17 cellular contexts compared by ENCODE assay signal in the genomic region with DNA sequence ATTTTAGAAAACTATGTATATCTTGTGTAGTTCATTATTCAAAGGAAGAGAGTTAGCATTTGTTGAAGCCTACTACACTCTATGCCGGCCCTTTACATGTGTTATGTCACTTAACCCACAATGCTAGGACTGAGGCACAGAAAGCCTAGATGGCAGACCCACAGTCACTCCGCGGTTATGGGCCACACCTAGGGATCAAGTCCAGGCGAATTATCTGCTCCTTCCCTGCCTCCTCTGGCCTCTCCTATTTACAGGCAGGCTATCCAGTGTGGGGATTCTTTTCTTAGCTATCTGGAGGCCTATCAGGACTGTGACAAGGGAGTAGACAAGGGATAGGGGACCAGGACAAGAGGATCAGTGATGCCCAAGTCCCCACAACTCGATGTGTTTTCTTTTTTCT. TPM values are rescaled to one million over a fixed set of nuclear protein-coding genes. Genes with fewer than 3 reads are reported as not detected.
DNase-seq lines count a peak whose midpoint lies in the region; ATAC-seq, FAIRE-seq and TF ChIP-seq lines count a peak whose summit lies in the region.
"Had no signal": no experiment of that assay in that cellular context is flagged by ENCODE, and none has a peak within 500 bp of the region (broad histone marks: within the 10 kb centered on the region; RNA-seq: fewer than 3 reads in every experiment).

No MANE protein-coding gene starts in this region.

- H3K27ac Mint-ChIP-seq in type B pancreatic cell: peak overlapping the region; percentile 66
- H3K27ac Mint-ChIP-seq: B cell; CD4-positive, alpha-beta T cell; HFFc6 had no signal

- peaks cover 12% of the 10 kb centered on the region for H3K9me3 Mint-ChIP-seq in type B pancreatic cell
- H3K9me3 Mint-ChIP-seq: CD4-positive, alpha-beta T cell; HFFc6 had no signal

- H3K27ac ChIP-seq in IMR-90 (ENCODE audit: insufficient read depth, low read length) (no peak overlapping the region), K562 (ENCODE audit: extremely low read depth, low read depth, low read length) (no peak overlapping the region), keratinocyte (ENCODE audit: control insufficient read depth, insufficient read depth, low read length) (no peak overlapping the region)

- no peak for FAIRE-seq in K562 (lab: Jason Lieb, UNC)
- FAIRE-seq in keratinocyte (lab: Jason Lieb, UNC): no peak
- FAIRE-seq: G401.6, GM12892, GM19239, H1 had no signal

- H3K36me3 ChIP-seq in IMR-90 (ENCODE audit: control insufficient read depth, insufficient read depth, low read length): no peaks in the 10 kb centered on the region
- H3K36me3 ChIP-seq in K562 (ENCODE audit: control insufficient read depth, insufficient read depth, low read length): no peaks in the 10 kb centered on the region
- H3K36me3 ChIP-seq in keratinocyte (ENCODE audit: control insufficient read depth in 2 of 2, extremely low read depth in 1 of 2, insufficient read depth in 2 of 2, low read length in 2 of 2): no peaks in the 10 kb centered on the region

- 29% methylated on average over 1 of the region's 5 CpGs; no CpG with 5 or more reads in 1 of the 2 experiments for WGBS in IMR-90 (ENCODE audit: extremely low coverage in 2 of 2, insufficient read length in 1 of 2), 2 experiments
- 20% methylated on average over 5 of the region's 5 CpGs for WGBS in K562 (ENCODE audit: insufficient coverage, low coverage, missing lambda C conversion rate)

- H3K14ac ChIP-seq in IMR-90 (replicated peaks; ENCODE audit: low read depth, low read length): no peak overlapping the region

- H4K20me1 ChIP-seq in IMR-90 (ENCODE audit: insufficient read depth, low read length) (no peaks in the 10 kb centered on the region), K562 (replicated peaks; ENCODE audit: control insufficient read depth, insufficient read depth, low read length) (no peaks in the 10 kb centered on the region), keratinocyte (ENCODE audit: control insufficient read depth, extremely low read depth, insufficient read depth, low read length) (no peaks in the 10 kb centered on the region)

- dilution Hi-C loops in IMR-90 (cut with HindIII; ENCODE audit: low sequenced_read_pairs, unreplicated experiment) (no loop called here), keratinocyte (cut with MboI; ENCODE audit: extremely low pct_ligation_motif_present, low sequenced_read_pairs) (no loop called here)

- H2AK9ac ChIP-seq in IMR-90 (replicated peaks; ENCODE audit: low read depth, low read length, poor library complexity): peak overlapping the region; percentile 62

- H3K4ac ChIP-seq in IMR-90 (ENCODE audit: low read depth, low read length): no peak overlapping the region

- no peak overlapping the region for H3K18ac ChIP-seq in IMR-90 (ENCODE audit: low read depth, low read length)

- no peak overlapping the region for H2AK5ac ChIP-seq in IMR-90 (ENCODE audit: low read depth, low read length)

- H3K9ac ChIP-seq in IMR-90 (ENCODE audit: low read depth, low read length) (no peak overlapping the region), K562 (ENCODE audit: insufficient read depth in 1 of 2, low read depth in 2 of 2, low read length in 2 of 2) (peak overlapping the region in 1 of 2 experiments; percentile 3; a peak in 1 of 4 replicates), keratinocyte (ENCODE audit: control insufficient read depth, extremely low read depth, insufficient read depth, low read length) (no peak overlapping the region)

- TF ChIP-seq POLR2A in IMR-90 (IDR thresholded peaks at IDR 0.05; ENCODE audit: low read depth, low read length): no peak
- TF ChIP-seq POLR2A in K562 (conservative IDR thresholded peaks at IDR 0.05): no peak
- no peak for TF ChIP-seq POLR2A in GM18505 (IDR thresholded peaks at IDR 0.05; ENCODE audit: borderline replicate concordance, extremely low read depth, insufficient read depth, insufficient read length)

- H3K4me3 ChIP-seq in IMR-90 (ENCODE audit: insufficient read depth, low read depth, low read length) (no peak overlapping the region), K562 (no peak overlapping the region), keratinocyte (ENCODE audit: control insufficient read depth in 2 of 3, extremely low read depth in 1 of 3, insufficient read depth in 2 of 3, low read depth in 1 of 3, low read length in 3 of 3) (no peak overlapping the region)

- TF ChIP-seq EP300 in K562 (IDR thresholded peaks at IDR 0.05; ENCODE audit: low read length): no peak

- no peak overlapping the region for H4K91ac ChIP-seq in IMR-90 (ENCODE audit: insufficient read depth, low read depth, low read length)

- DNase-seq in IMR-90: no peak
- DNase-seq in K562 (ENCODE audit: extremely low read depth in 1 of 4, low spot score in 3 of 4): no peak
- no peak for DNase-seq in keratinocyte (ENCODE audit: low read depth, low spot score)
- DNase-seq in type B pancreatic cell (ENCODE audit: extremely low spot score, unreplicated experiment): no peak
- no peak for DNase-seq in GDM1 (lab: John Stamatoyannopoulos, UW)
- DNase-seq in activated CD8-positive, alpha-beta memory T cell treated with anti-CD3 and anti-CD28 coated beads, Interleukin-2, amount 50 U/mL, for 48 hours: no peak
- DNase-seq: CD4-positive, alpha-beta T cell; EL; HCEC 1CT; HFFc6; KG1 had no signal

- no peak overlapping the region for H2BK5ac ChIP-seq in IMR-90 (ENCODE audit: low read depth, low read length, poor library complexity, severe bottlenecking)

- peaks cover 41% of the 10 kb centered on the region for H3K4me1 Mint-ChIP-seq in type B pancreatic cell (ENCODE audit: unreplicated experiment)

- no peak overlapping the region for H3K4me3 Mint-ChIP-seq in type B pancreatic cell
- H3K4me3 Mint-ChIP-seq: B cell; CD4-positive, alpha-beta T cell; HFFc6 had no signal

- no peak overlapping the region for H2AFZ ChIP-seq in IMR-90 (replicated peaks; ENCODE audit: low read length, poor library complexity)
- H2AFZ ChIP-seq in K562 (ENCODE audit: low read depth, low read length): no peak overlapping the region
- peak overlapping the region; percentile 28 for H2AFZ ChIP-seq in keratinocyte (ENCODE audit: control insufficient read depth, low read length)

- in situ Hi-C loops in IMR-90 (cut with MboI; ENCODE audit: low sequenced_read_pairs): no loop called here
- in situ Hi-C loops in K562 (cut with MboI): no loop called here

- intact Hi-C loops in IMR-90 (cut with micrococcal nuclease): no loop called here
- intact Hi-C loops in K562 (cut with micrococcal nuclease): no loop called here

- H4K8ac ChIP-seq in IMR-90 (ENCODE audit: low read depth in 2 of 2, low read length in 2 of 2): no peak overlapping the region

- POLR2A ChIA-PET in IMR-90 (lab: Charles Lee; ENCODE audit: unreplicated experiment) (no interaction called here), K562 (lab: Yijun Ruan, JAX) (no interaction called here)

- TF ChIP-seq CTCF in IMR-90 (conservative IDR thresholded peaks at IDR 0.05; ENCODE audit: low read depth, low read length): no peak
- TF ChIP-seq CTCF in K562 (IDR thresholded peaks at IDR 0.05 in 2 of 3, conservative IDR thresholded peaks at IDR 0.05 in 1 of 3; ENCODE audit: insufficient read depth in 2 of 3, low read depth in 1 of 3, low read length in 3 of 3): no peak
- no peak for TF ChIP-seq CTCF in keratinocyte (optimal IDR thresholded peaks at IDR 0.05 in 1 of 3, IDR thresholded peaks at IDR 0.05 in 1 of 3, conservative IDR thresholded peaks at IDR 0.05 in 1 of 3; ENCODE audit: extremely low read depth in 1 of 3, insufficient read depth in 2 of 3, low read length in 3 of 3)
- TF ChIP-seq CTCF in type B pancreatic cell (conservative IDR thresholded peaks at IDR 0.05): no peak

- peaks cover 16% of the 10 kb centered on the region for H3K4me1 ChIP-seq in IMR-90 (ENCODE audit: control insufficient read depth, insufficient read depth, low read length)
- peaks cover 3 to 10% of the 10 kb centered on the region in 2 experiments; a peak in 3 of 5 replicates for H3K4me1 ChIP-seq in K562 (replicated peaks in 1 of 2; ENCODE audit: control insufficient read depth in 2 of 2, insufficient read depth in 2 of 2, low read length in 2 of 2)
- peaks cover 35% of the 10 kb centered on the region for H3K4me1 ChIP-seq in keratinocyte (ENCODE audit: control insufficient read depth, extremely low read depth, insufficient read depth, low read length)

- H3K79me2 ChIP-seq in K562 (ENCODE audit: control insufficient read depth, insufficient read depth, low read length): no peaks in the 10 kb centered on the region
- H3K79me2 ChIP-seq in keratinocyte (ENCODE audit: control insufficient read depth, insufficient read depth, low read length): no peaks in the 10 kb centered on the region

- H3K9me3 ChIP-seq in IMR-90 (ENCODE audit: control insufficient read depth, insufficient read depth, low read length): no peaks in the 10 kb centered on the region
- no peaks in the 10 kb centered on the region; the same call in 1 of the 2 replicates for H3K9me3 ChIP-seq in K562 (replicated peaks; ENCODE audit: control insufficient read depth, insufficient read depth, low read depth, low read length)
- peaks cover 3% of the 10 kb centered on the region for H3K9me3 ChIP-seq in keratinocyte (ENCODE audit: control insufficient read depth, low read depth, low read length)

- CTCF ChIA-PET in IMR-90 (lab: Yijun Ruan, JAX): interaction anchor here (1.0 kb wide), 1 partner anchor 19 kb away, joined by 3 read pairs; no protein-coding TSS in a partner anchor
- CTCF ChIA-PET in K562 (lab: Yijun Ruan, JAX; ENCODE audit: low intra/inter-chr PET ratio): no interaction called here

- H2BK120ac ChIP-seq in IMR-90 (ENCODE audit: low read depth, low read length): peak overlapping the region; percentile 26; the same call in 1 of the 2 replicates

- H2BK20ac ChIP-seq in IMR-90 (ENCODE audit: low read depth, low read length): no peak overlapping the region

- no peak overlapping the region for H3K23ac ChIP-seq in IMR-90 (ENCODE audit: low read depth, low read length)

- ATAC-seq in IMR-90 (ENCODE audit: low read depth) (no peak), K562 (no peak; the same call in 2 of the 3 replicates), GM18505 (IDR thresholded peaks at IDR 0.05; ENCODE audit: unreplicated experiment) (no peak)

- H3K27me3 ChIP-seq in IMR-90 (ENCODE audit: control insufficient read depth, insufficient read depth, low read length) (no peaks in the 10 kb centered on the region), K562 (ENCODE audit: control insufficient read depth in 2 of 2, insufficient read depth in 2 of 2, low read length in 2 of 2) (no peaks in the 10 kb centered on the region), keratinocyte (ENCODE audit: control insufficient read depth, extremely low read depth, insufficient read depth, low read length) (no peaks in the 10 kb centered on the region)

- no peaks in the 10 kb centered on the region for H3K27me3 Mint-ChIP-seq in type B pancreatic cell
- H3K27me3 Mint-ChIP-seq: B cell; CD4-positive, alpha-beta T cell had no signal

- no peak overlapping the region; the same call in 2 of the 3 replicates for H2BK15ac ChIP-seq in IMR-90 (ENCODE audit: low read depth, low read length)

- TF ChIP-seq RAD21 in IMR-90 (IDR thresholded peaks at IDR 0.05; ENCODE audit: low read length) (no peak), K562 (CRISPR knock-in tag; conservative IDR thresholded peaks at IDR 0.05 in 1 of 2, IDR thresholded peaks at IDR 0.05 in 1 of 2) (no peak)

- no peak overlapping the region for H4K5ac ChIP-seq in IMR-90 (ENCODE audit: low read depth, low read length)

- no peak overlapping the region for H3K56ac ChIP-seq in IMR-90 (ENCODE audit: extremely low read depth, insufficient read depth, low read length)

- H3K4me2 ChIP-seq in IMR-90 (ENCODE audit: low read depth, low read length) (no peak overlapping the region), K562 (ENCODE audit: insufficient read depth, low read length) (0 out of 2 replicates have a peak overlapping the region, but pooled peaks have one; percentile 1), keratinocyte (ENCODE audit: control insufficient read depth, extremely low read depth, insufficient read depth, low read depth, low read length) (peak overlapping the region; percentile 35)

- no TSS peak for BruUV-seq in IMR-90 (replicated peaks; lab: Mats Ljungman, UMichigan)
- BruUV-seq in K562 (replicated peaks; lab: Mats Ljungman, UMichigan): no TSS peak

- no peaks in the 10 kb centered on the region for H3K36me3 Mint-ChIP-seq in type B pancreatic cell

- no peaks in the 10 kb centered on the region; a peak in 1 of 4 replicates for H3K79me1 ChIP-seq in IMR-90 (ENCODE audit: low read depth in 1 of 2, low read length in 2 of 2)

- H3K9me1 ChIP-seq in IMR-90 (ENCODE audit: insufficient read depth, low read length): peaks cover 10% of the 10 kb centered on the region; the same call in 1 of the 2 replicates
- no peaks in the 10 kb centered on the region for H3K9me1 ChIP-seq in K562 (ENCODE audit: control insufficient read depth, insufficient read depth, low read length)
- no peaks in the 10 kb centered on the region for H3K9me1 ChIP-seq in keratinocyte (ENCODE audit: control insufficient read depth, extremely low read depth, insufficient read depth, low read length)

RNA-seq across cellular contexts. Expression of a gene that starts 33.0 kb away (rescaled TPM):
- total RNA-seq in IMR-90 (2012; rRNA removed): 15.8 and 29.4 TPM in 2 replicates
- 27.1 and 28.9 TPM in 2 replicates for polyA plus RNA-seq in IMR-90 (2012; rRNA removed)
- 22.5 and 29.5 TPM in 2 replicates for polyA plus RNA-seq in IMR-90 (2012; cell fraction: cytosol; rRNA removed)
- polyA plus RNA-seq in IMR-90 (2012; cell fraction: nucleus; rRNA removed; ENCODE audit: low replicate concordance): 32.6 and 44.5 TPM in 2 replicates
- total RNA-seq in K562 (2011; cell fraction: chromatin; rRNA removed; ENCODE audit: low replicate concordance): 21.5 and 24.6 TPM in 2 replicates
- 27.5 and 31.9 TPM in 2 replicates for total RNA-seq in K562 (2011; cell fraction: nucleolus; rRNA removed)
- total RNA-seq in K562 (2011; cell fraction: nucleoplasm; rRNA removed): 26.3 and 27.0 TPM in 2 replicates
- 32.1 and 33.1 TPM in 2 replicates for total RNA-seq in K562 (2014; rRNA removed)
- 9.9 and 10.9 TPM in 2 replicates for total RNA-seq in K562 (2014; rRNA removed; fragmentation: Illumina TruSeq; extraction: Trizol)
- 14.1 and 14.6 TPM in 2 replicates for total RNA-seq in K562 (2015; rRNA removed; fragmentation: Illumina TruSeq; extraction: Trizol)
- total RNA-seq in K562 (2021): 29.8 and 30.4 TPM in 2 replicates
- polyA plus RNA-seq in K562 (2011; rRNA removed): 11.5 and 13.9 TPM in 2 replicates
- 9.5 and 16.6 TPM in 2 replicates for polyA plus RNA-seq in K562 (2011; cell fraction: cytosol; rRNA removed)
- 19.1 and 21.0 TPM in 2 replicates for polyA plus RNA-seq in K562 (2011; cell fraction: nucleus; rRNA removed)
- 18.7 and 22.8 TPM in 2 replicates for polyA plus RNA-seq in K562 (2012)
- polyA plus RNA-seq in K562 (2014; fragmentation: Illumina TruSeq; extraction: Trizol): 12.0 and 12.6 TPM in 2 replicates
- 1 to 10 TPM; 2.4 to 2.5 TPM for polyA plus RNA-seq in K562 (2014; fragmentation: Nextera tagmentation; extraction: Ambion mirVana)
- polyA plus RNA-seq in K562 (2014; rRNA removed): 25.0 and 25.7 TPM in 2 replicates
- polyA minus RNA-seq in K562 (2011; rRNA and poly(A)+ RNA removed): 10.3 and 13.4 TPM in 2 replicates
- polyA minus RNA-seq in K562 (2011; cell fraction: cytosol; rRNA and poly(A)+ RNA removed): 12.1 and 13.3 TPM in 2 replicates
- 21.1 and 33.3 TPM in 2 replicates for polyA minus RNA-seq in K562 (2011; cell fraction: nucleus; rRNA and poly(A)+ RNA removed)
- 18.1 to 22.5 TPM (median 20.0 TPM) in 3 replicates for polyA plus RNA-seq in keratinocyte
- polyA plus RNA-seq in keratinocyte (2011; ENCODE audit: low read depth): 27.9 TPM
- polyA plus RNA-seq in keratinocyte (2011; cell fraction: cytosol; rRNA removed): 8.6 and 9.8 TPM in 2 replicates
- 32.8 and 33.5 TPM in 2 replicates for polyA plus RNA-seq in keratinocyte (2011; cell fraction: nucleus; rRNA removed)
- 23.4 and 50.4 TPM in 2 replicates for polyA plus RNA-seq in keratinocyte (2012; ENCODE audit: low replicate concordance)
- 11.6 to 12.8 TPM (median 12.6 TPM) in 3 replicates for polyA minus RNA-seq in keratinocyte
- 27.2 TPM for polyA minus RNA-seq in keratinocyte (2011; cell fraction: cytosol; rRNA and poly(A)+ RNA removed)
- 23.8 and 28.0 TPM in 2 replicates for polyA minus RNA-seq in keratinocyte (2011; cell fraction: nucleus; rRNA and poly(A)+ RNA removed)
- total RNA-seq in type B pancreatic cell (ENCODE audit: low replicate concordance): 16.6 and 27.7 TPM in 2 replicates
